ENCODE assay signal across 8 cellular contexts in genomic region chr1:203628185-203628996, GRCh38. TPM values are rescaled to one million over a fixed set of nuclear protein-coding genes. Genes with fewer than 3 reads are reported as not detected.
A peak's percentile ranks its signal among the peaks of the same experiment; 100 is the strongest.
DNase-seq lines count a peak whose midpoint lies in the region; ATAC-seq and TF ChIP-seq lines count a peak whose summit lies in the region.

No MANE protein-coding gene starts in this region.

- H3K9me3 ChIP-seq in osteoblast (ENCODE audit: low read depth, low read length): no peaks in the 10 kb centered on the region

- peak; percentile 54 for DNase-seq in AG10803 (ENCODE audit: low read depth)
- DNase-seq in HEK293T (ENCODE audit: extremely low spot score): peak; percentile 46
- DNase-seq in activated T-cell treated with anti-CD3 and anti-CD28 coated beads, Interleukin-2, amount 50 U/mL, for 48 hours: peak; percentile 51 to 57
- peak; percentile 65 to 87 for DNase-seq in foreskin keratinocyte
- DNase-seq in osteoblast (ENCODE audit: insufficient read length, low spot score, missing footprints): peak; percentile 80

- peak overlapping the region; percentile 80 for H2AFZ ChIP-seq in osteoblast (ENCODE audit: low read length)

- ATAC-seq in foreskin keratinocyte (peak; percentile 53), HG03571 (IDR thresholded peaks at IDR 0.05; ENCODE audit: unreplicated experiment) (no peak), HG03378 (IDR thresholded peaks at IDR 0.05; ENCODE audit: unreplicated experiment) (no peak), HG02938 (IDR thresholded peaks at IDR 0.05; ENCODE audit: unreplicated experiment) (no peak)

- H3K36me3 ChIP-seq in osteoblast (ENCODE audit: insufficient read depth, low read length): peaks cover 13% of the 10 kb centered on the region

- no peaks in the 10 kb centered on the region for H3K27me3 ChIP-seq in foreskin keratinocyte
- no peaks in the 10 kb centered on the region for H3K27me3 ChIP-seq in osteoblast (ENCODE audit: insufficient read depth, low read length)

- peak overlapping the region; percentile 89 for H3K4me2 ChIP-seq in osteoblast (ENCODE audit: insufficient read depth, low read length)

- H3K4me3 ChIP-seq in AG10803 (ENCODE audit: low read length) (peak overlapping the region; percentile 92), osteoblast (ENCODE audit: insufficient read depth, low read length) (peak overlapping the region; percentile 92)

- H3K79me2 ChIP-seq in osteoblast (ENCODE audit: insufficient read depth, low read length): peaks cover 68% of the 10 kb centered on the region

- POLR2A ChIA-PET in HEK293T (lab: Yijun Ruan, JAX): interaction anchor here (0.6 kb wide), 1 partner anchor 71 kb away, joined by 3 read pairs; no protein-coding TSS in a partner anchor

- H3K4me1 ChIP-seq in foreskin keratinocyte (peaks cover 32% of the 10 kb centered on the region), osteoblast (ENCODE audit: insufficient read depth, low read length) (peaks cover 32% of the 10 kb centered on the region)

- peaks cover 43% of the 10 kb centered on the region for H4K20me1 ChIP-seq in osteoblast (ENCODE audit: insufficient read depth, low read length)

- peak; percentile 42 for TF ChIP-seq CTCF in AG10803 (conservative IDR thresholded peaks at IDR 0.05; ENCODE audit: low read length)
- TF ChIP-seq CTCF in foreskin keratinocyte (conservative IDR thresholded peaks at IDR 0.05): peak; percentile 39
- TF ChIP-seq CTCF in osteoblast (IDR thresholded peaks at IDR 0.05; ENCODE audit: extremely low read depth, low read depth, low read length): peak; percentile 40

- H3K27ac ChIP-seq in foreskin keratinocyte (peak overlapping the region; percentile 92), osteoblast (ENCODE audit: low read depth, low read length) (peak overlapping the region; percentile 93)

- CTCF ChIA-PET in HEK293T (lab: Yijun Ruan, JAX): interaction anchor here (1.0 to 2.7 kb wide), 2 partner anchors 69 to 73 kb away, joined by 3 to 19 read pairs; no protein-coding TSS in a partner anchor

TF ChIP-seq in HEK293T, 16 proteins besides CTCF, POLR2A, EP300 and RAD21:
- TF ChIP-seq TARDBP (IDR thresholded peaks at IDR 0.05): no peak
- TF ChIP-seq BHLHE40 (IDR thresholded peaks at IDR 0.05; ENCODE audit: borderline replicate concordance): no peak
- no peak for TF ChIP-seq SP1 (IDR thresholded peaks at IDR 0.05)
- TF ChIP-seq ELF4 (IDR thresholded peaks at IDR 0.05): no peak
- no peak for TF ChIP-seq CTBP1 (IDR thresholded peaks at IDR 0.05; ENCODE audit: borderline replicate concordance)
- TF ChIP-seq FOXA1 (IDR thresholded peaks at IDR 0.05): no peak
- TF ChIP-seq PKNOX1 (IDR thresholded peaks at IDR 0.05): no peak

RNA-seq across cellular contexts. Expression of gene ATP2B4, which starts 1.8 kb away (rescaled TPM):
- total RNA-seq in foreskin keratinocyte: 71.9 and 82.3 TPM in 2 replicates
- 21.2 and 22.1 TPM in 2 replicates for polyA plus RNA-seq in foreskin keratinocyte
- 112 and 124 TPM in 2 replicates for total RNA-seq in osteoblast
